ENCODE assay signal across 1 cellular context in the genomic region with DNA sequence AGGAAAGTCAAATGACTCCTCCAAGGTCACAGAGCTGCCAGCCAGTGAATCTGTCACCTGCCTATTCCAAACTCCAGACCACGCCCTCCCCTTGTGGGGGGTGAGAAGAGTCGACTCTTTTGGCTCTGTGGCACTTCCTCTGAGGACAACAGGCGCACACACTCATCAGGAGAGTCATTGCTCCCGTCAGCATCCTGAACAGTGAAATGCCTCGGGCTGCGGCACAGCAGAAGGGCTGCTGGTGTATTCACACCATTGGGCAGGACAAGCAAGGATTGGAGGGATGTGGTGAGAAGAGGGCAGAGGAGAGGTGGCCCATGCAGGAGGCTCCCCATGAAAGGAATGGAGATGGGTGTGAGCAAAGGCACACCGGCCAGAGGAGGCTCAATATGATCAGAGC.
TF ChIP-seq lines count a peak whose summit lies in the region.

No MANE protein-coding gene starts in this region.

TF ChIP-seq in H1, 55 proteins besides CTCF, POLR2A, EP300 and RAD21:
- TF ChIP-seq SRF (IDR thresholded peaks at IDR 0.05; ENCODE audit: low read depth, low read length), result no peak
- TF ChIP-seq, protein P1, sequence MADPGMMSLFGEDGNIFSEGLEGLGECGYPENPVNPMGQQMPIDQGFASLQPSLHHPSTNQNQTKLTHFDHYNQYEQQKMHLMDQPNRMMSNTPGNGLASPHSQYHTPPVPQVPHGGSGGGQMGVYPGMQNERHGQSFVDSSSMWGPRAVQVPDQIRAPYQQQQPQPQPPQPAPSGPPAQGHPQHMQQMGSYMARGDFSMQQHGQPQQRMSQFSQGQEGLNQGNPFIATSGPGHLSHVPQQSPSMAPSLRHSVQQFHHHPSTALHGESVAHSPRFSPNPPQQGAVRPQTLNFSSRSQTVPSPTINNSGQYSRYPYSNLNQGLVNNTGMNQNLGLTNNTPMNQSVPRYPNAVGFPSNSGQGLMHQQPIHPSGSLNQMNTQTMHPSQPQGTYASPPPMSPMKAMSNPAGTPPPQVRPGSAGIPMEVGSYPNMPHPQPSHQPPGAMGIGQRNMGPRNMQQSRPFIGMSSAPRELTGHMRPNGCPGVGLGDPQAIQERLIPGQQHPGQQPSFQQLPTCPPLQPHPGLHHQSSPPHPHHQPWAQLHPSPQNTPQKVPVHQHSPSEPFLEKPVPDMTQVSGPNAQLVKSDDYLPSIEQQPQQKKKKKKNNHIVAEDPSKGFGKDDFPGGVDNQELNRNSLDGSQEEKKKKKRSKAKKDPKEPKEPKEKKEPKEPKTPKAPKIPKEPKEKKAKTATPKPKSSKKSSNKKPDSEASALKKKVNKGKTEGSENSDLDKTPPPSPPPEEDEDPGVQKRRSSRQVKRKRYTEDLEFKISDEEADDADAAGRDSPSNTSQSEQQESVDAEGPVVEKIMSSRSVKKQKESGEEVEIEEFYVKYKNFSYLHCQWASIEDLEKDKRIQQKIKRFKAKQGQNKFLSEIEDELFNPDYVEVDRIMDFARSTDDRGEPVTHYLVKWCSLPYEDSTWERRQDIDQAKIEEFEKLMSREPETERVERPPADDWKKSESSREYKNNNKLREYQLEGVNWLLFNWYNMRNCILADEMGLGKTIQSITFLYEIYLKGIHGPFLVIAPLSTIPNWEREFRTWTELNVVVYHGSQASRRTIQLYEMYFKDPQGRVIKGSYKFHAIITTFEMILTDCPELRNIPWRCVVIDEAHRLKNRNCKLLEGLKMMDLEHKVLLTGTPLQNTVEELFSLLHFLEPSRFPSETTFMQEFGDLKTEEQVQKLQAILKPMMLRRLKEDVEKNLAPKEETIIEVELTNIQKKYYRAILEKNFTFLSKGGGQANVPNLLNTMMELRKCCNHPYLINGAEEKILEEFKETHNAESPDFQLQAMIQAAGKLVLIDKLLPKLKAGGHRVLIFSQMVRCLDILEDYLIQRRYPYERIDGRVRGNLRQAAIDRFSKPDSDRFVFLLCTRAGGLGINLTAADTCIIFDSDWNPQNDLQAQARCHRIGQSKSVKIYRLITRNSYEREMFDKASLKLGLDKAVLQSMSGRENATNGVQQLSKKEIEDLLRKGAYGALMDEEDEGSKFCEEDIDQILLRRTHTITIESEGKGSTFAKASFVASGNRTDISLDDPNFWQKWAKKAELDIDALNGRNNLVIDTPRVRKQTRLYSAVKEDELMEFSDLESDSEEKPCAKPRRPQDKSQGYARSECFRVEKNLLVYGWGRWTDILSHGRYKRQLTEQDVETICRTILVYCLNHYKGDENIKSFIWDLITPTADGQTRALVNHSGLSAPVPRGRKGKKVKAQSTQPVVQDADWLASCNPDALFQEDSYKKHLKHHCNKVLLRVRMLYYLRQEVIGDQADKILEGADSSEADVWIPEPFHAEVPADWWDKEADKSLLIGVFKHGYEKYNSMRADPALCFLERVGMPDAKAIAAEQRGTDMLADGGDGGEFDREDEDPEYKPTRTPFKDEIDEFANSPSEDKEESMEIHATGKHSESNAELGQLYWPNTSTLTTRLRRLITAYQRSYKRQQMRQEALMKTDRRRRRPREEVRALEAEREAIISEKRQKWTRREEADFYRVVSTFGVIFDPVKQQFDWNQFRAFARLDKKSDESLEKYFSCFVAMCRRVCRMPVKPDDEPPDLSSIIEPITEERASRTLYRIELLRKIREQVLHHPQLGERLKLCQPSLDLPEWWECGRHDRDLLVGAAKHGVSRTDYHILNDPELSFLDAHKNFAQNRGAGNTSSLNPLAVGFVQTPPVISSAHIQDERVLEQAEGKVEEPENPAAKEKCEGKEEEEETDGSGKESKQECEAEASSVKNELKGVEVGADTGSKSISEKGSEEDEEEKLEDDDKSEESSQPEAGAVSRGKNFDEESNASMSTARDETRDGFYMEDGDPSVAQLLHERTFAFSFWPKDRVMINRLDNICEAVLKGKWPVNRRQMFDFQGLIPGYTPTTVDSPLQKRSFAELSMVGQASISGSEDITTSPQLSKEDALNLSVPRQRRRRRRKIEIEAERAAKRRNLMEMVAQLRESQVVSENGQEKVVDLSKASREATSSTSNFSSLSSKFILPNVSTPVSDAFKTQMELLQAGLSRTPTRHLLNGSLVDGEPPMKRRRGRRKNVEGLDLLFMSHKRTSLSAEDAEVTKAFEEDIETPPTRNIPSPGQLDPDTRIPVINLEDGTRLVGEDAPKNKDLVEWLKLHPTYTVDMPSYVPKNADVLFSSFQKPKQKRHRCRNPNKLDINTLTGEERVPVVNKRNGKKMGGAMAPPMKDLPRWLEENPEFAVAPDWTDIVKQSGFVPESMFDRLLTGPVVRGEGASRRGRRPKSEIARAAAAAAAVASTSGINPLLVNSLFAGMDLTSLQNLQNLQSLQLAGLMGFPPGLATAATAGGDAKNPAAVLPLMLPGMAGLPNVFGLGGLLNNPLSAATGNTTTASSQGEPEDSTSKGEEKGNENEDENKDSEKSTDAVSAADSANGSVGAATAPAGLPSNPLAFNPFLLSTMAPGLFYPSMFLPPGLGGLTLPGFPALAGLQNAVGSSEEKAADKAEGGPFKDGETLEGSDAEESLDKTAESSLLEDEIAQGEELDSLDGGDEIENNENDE (IDR thresholded peaks at IDR 0.05; ENCODE audit: insufficient replicate concordance, low read length), result no peak
- no peak for TF ChIP-seq POLR2AphosphoS5 (IDR thresholded peaks at IDR 0.05; ENCODE audit: low read depth, low read length)
- TF ChIP-seq SUZ12 (IDR thresholded peaks at IDR 0.05; ENCODE audit: low read length), result no peak
- TF ChIP-seq BACH1 (IDR thresholded peaks at IDR 0.05; ENCODE audit: low read length), result no peak
- no peak for TF ChIP-seq ZNF274 (IDR thresholded peaks at IDR 0.05; ENCODE audit: borderline replicate concordance, extremely low read depth, low read length)
- TF ChIP-seq ATF3 (IDR thresholded peaks at IDR 0.05; ENCODE audit: insufficient read depth, low read depth, low read length), result no peak
- TF ChIP-seq HDAC6 (IDR thresholded peaks at IDR 0.05; ENCODE audit: low read depth, low read length), result no peak
- no peak for TF ChIP-seq EZH2 (IDR thresholded peaks at IDR 0.05; ENCODE audit: low read depth, low read length, severe bottlenecking)
- TF ChIP-seq USF2 (IDR thresholded peaks at IDR 0.05; ENCODE audit: low read length), result no peak
- no peak for TF ChIP-seq RNF2 (IDR thresholded peaks at IDR 0.05; ENCODE audit: borderline replicate concordance, low read depth, low read length, missing control alignments, poor library complexity, severe bottlenecking)
- TF ChIP-seq SP2 (IDR thresholded peaks at IDR 0.05; ENCODE audit: low read length), result no peak
- no peak for TF ChIP-seq CEBPB (IDR thresholded peaks at IDR 0.05; ENCODE audit: low read depth, low read length)
- no peak for TF ChIP-seq NANOG (IDR thresholded peaks at IDR 0.05; ENCODE audit: insufficient read depth, low read depth, low read length, poor library complexity, severe bottlenecking)
- no peak for TF ChIP-seq SAP30 (IDR thresholded peaks at IDR 0.05; ENCODE audit: insufficient read depth, insufficient replicate concordance, low read length)
